Comparison of ENCODE assay signal across 23 cellular contexts in the genomic region with DNA sequence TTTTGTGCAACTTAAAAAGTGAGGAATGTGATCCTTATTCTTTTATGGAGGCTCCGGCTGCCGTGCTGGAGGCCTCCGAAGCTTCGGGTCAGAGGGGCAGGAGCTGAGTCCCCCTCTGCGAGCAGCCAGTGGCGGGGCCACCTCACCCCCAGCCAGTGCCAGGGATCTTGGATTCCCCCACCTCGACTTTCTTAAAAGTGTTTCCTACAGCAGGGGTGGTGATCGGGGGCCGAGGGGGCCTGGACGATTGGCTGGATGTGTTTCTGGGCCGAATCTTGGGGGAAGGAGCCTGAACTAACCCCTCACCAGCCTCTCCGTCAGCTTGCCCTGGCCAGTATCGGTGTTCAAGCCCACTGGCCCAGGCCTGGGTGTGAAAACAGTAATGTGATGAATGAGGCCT.
"Had no signal": no experiment of that assay in that cellular context is flagged by ENCODE, and none has a peak within 500 bp of the region (broad histone marks: within the 10 kb centered on the region; RNA-seq: fewer than 3 reads in every experiment).

No MANE protein-coding gene starts in this region.

- H3K4me1 ChIP-seq: pancreas, testis had no signal

- H3K27ac Mint-ChIP-seq: activated CD4-positive, alpha-beta memory T cell treated with anti-CD3 and anti-CD28 coated beads for 36 hours; activated T-cell treated with anti-CD3 and anti-CD28 coated beads, Interleukin-2, amount 50 U/mL, for 24 hours; T-helper 1 cell treated with Interleukin-12 subunit alpha and Interleukin-12 subunit beta and Interleukin-4 antibody, amounts not matched to agents 30 μg/mL and 1 μg/mL, for 36 hours had no signal

- H3K4me3 Mint-ChIP-seq: activated CD4-positive, alpha-beta memory T cell treated with anti-CD3 and anti-CD28 coated beads for 36 hours; activated T-cell treated with anti-CD3 and anti-CD28 coated beads, Interleukin-2, amount 50 U/mL, for 24 hours; naive thymus-derived CD8-positive, alpha-beta T cell; T-helper 1 cell treated with Interleukin-12 subunit alpha and Interleukin-12 subunit beta and Interleukin-4 antibody, amounts not matched to agents 30 μg/mL and 1 μg/mL, for 36 hours had no signal

- H3K9me3 ChIP-seq: pancreas, psoas muscle, testis, transverse colon had no signal

- H3K27ac ChIP-seq: brain microvascular endothelial cell, pancreas, psoas muscle, testis, transverse colon, VCaP had no signal

- ATAC-seq: activated CD4-positive, CD25-positive, alpha-beta regulatory T cell treated with anti-CD3 and anti-CD28 coated beads, Interleukin-2, amount 50 U/mL, for 24 hours; left ventricle myocardium superior; naive thymus-derived CD8-positive, alpha-beta T cell; pancreas; stimulated activated naive CD8-positive, alpha-beta T cell treated with anti-CD3 and anti-CD28 coated beads, Interleukin-15, Interleukin-2, amounts not matched to agents 100 U/mL and 50 U/mL, for 24 hours had no signal

- H3K27me3 ChIP-seq: testis had no signal

- H3K9me3 Mint-ChIP-seq: activated CD4-positive, alpha-beta memory T cell treated with anti-CD3 and anti-CD28 coated beads for 36 hours; activated T-cell treated with anti-CD3 and anti-CD28 coated beads, Interleukin-2, amount 50 U/mL, for 24 hours; naive thymus-derived CD8-positive, alpha-beta T cell; T-helper 1 cell treated with Interleukin-12 subunit alpha and Interleukin-12 subunit beta and Interleukin-4 antibody, amounts not matched to agents 30 μg/mL and 1 μg/mL, for 36 hours had no signal

- H3K36me3 Mint-ChIP-seq: activated CD4-positive, alpha-beta memory T cell treated with anti-CD3 and anti-CD28 coated beads for 36 hours; naive thymus-derived CD8-positive, alpha-beta T cell had no signal

- H3K36me3 ChIP-seq: brain microvascular endothelial cell, pancreas, transverse colon had no signal

- DNase-seq: activated CD4-positive, alpha-beta memory T cell treated with anti-CD3 and anti-CD28 coated beads for 36 hours; activated CD4-positive, alpha-beta T cell treated with anti-CD3 and anti-CD28 coated beads for 48 hours; activated CD8-positive, alpha-beta memory T cell treated with anti-CD3 and anti-CD28 coated beads, Interleukin-2, amount 50 U/mL, for 48 hours; activated gamma-delta T cell treated with Interleukin-2 at 50 U/mL for 16 hours; activated naive CD4-positive, alpha-beta T cell treated with anti-CD3 and anti-CD28 coated beads, Interleukin-2, amount 50 U/mL, for 16 hours; activated T-cell treated with anti-CD3 and anti-CD28 coated beads, Interleukin-2, amount 50 U/mL, for 24 hours; amniotic stem cell; brain microvascular endothelial cell; dermis blood vessel endothelial cell; effector CD4-positive, alpha-beta T cell; kidney glomerular epithelial cell; psoas muscle; stimulated activated CD4-positive, alpha-beta T cell treated with anti-CD3 and anti-CD28 coated beads, Interleukin-2, amount 100 ng/mL, for 48 hours; stimulated activated naive CD8-positive, alpha-beta T cell treated with anti-CD3 and anti-CD28 coated beads, Interleukin-15, Interleukin-2, amounts not matched to agents 100 U/mL and 50 U/mL, for 24 hours; T-helper 9 cell; testis; transverse colon had no signal

- H3K4me3 ChIP-seq: pancreas, testis, transverse colon had no signal
